In genomic region chr1:199866210-199866617, GRCh38 we compare ENCODE assay signal across 21 cellular contexts.
DNase-seq lines count a peak whose midpoint lies in the region; ATAC-seq, FAIRE-seq and TF ChIP-seq lines count a peak whose summit lies in the region.
"Had no signal": no experiment of that assay in that cellular context is flagged by ENCODE, and none has a peak within 500 bp of the region (broad histone marks: within the 10 kb centered on the region; RNA-seq: fewer than 3 reads in every experiment).

No MANE protein-coding gene starts in this region.

- no peaks in the 10 kb centered on the region for H3K79me2 ChIP-seq in H1 (ENCODE audit: control insufficient read depth in 1 of 2, insufficient read depth in 2 of 2, low read length in 2 of 2)
- H3K79me2 ChIP-seq in osteoblast (ENCODE audit: insufficient read depth, low read length) = no peaks in the 10 kb centered on the region

- no peak overlapping the region for H3K18ac ChIP-seq in H1 (ENCODE audit: extremely low read depth, low read length)

- no peak for DNase-seq in H1 (ENCODE audit: low read depth in 1 of 2, low spot score in 2 of 2)
- DNase-seq in iPS-NIHi7 (ENCODE audit: extremely low spot score) = peak; percentile 20
- no peak for DNase-seq in osteoblast (ENCODE audit: insufficient read length, low spot score, missing footprints)
- DNase-seq in activated T-cell treated with anti-CD3 and anti-CD28 coated beads for 4 hours = no peak
- no peak for DNase-seq in GM20000 (ENCODE audit: low spot score)
- DNase-seq: GDM1; Kasumi-1; MG63; NCI-H1092; NCI-H1436; NCI-H187 treated with DMSO at 0.1 percent for 48 hours; NCI-H226; NCI-H510A treated with DMSO at 0.1 percent for 48 hours; NCI-H748 treated with DMSO at 0.1 percent for 48 hours; NK-92 treated with Interleukin-12 subunit alpha and Interleukin-12 subunit beta, amount 100 ng/mL, for 24 hours had no signal

- H3K36me3 ChIP-seq in HUES48 (ENCODE audit: control insufficient read depth, insufficient read depth, low read length) (no peaks in the 10 kb centered on the region), H1 (ENCODE audit: control insufficient read depth in 2 of 4, insufficient read depth in 4 of 4, low read length in 3 of 4) (no peaks in the 10 kb centered on the region), osteoblast (ENCODE audit: insufficient read depth, low read length) (no peaks in the 10 kb centered on the region)
- H3K36me3 ChIP-seq: MG63 had no signal

- no peak overlapping the region for H4K91ac ChIP-seq in H1 (replicated peaks; ENCODE audit: insufficient read length, low read length)

- H3K23ac ChIP-seq in H1 (ENCODE audit: insufficient read length) = no peak overlapping the region

- H4K20me1 ChIP-seq in H1 (replicated peaks in 1 of 2; ENCODE audit: control insufficient read depth in 1 of 2, insufficient read depth in 2 of 2, low read length in 2 of 2) (no peaks in the 10 kb centered on the region), osteoblast (ENCODE audit: insufficient read depth, low read length) (no peaks in the 10 kb centered on the region)

- H3K14ac ChIP-seq in H1 (ENCODE audit: insufficient read length) = no peak overlapping the region

- TF ChIP-seq POLR2A in H1 (IDR thresholded peaks at IDR 0.05; ENCODE audit: control extremely low read depth in 1 of 2, low read depth in 2 of 2, low read length in 2 of 2) = no peak

- no peaks in the 10 kb centered on the region for H3K23me2 ChIP-seq in H1 (ENCODE audit: low read depth, low read length)

- H2BK5ac ChIP-seq in H1 (ENCODE audit: low read depth, low read length) = no peak overlapping the region; the same call in 1 of the 2 replicates

- CTCF ChIA-PET in H1 (lab: Charles Lee; ENCODE audit: partially characterized antibody) = interaction anchor here (1.0 to 1.6 kb wide), 3 partner anchors 181 to 643 kb away, joined by 3 to 4 read pairs (median 3); no protein-coding TSS in a partner anchor

- peak overlapping the region; percentile 22 to 53; a peak in 3 of 4 replicates for H3K4me2 ChIP-seq in H1 (ENCODE audit: insufficient read depth in 1 of 2, low read depth in 2 of 2, low read length in 2 of 2)
- peak overlapping the region; percentile 39 for H3K4me2 ChIP-seq in osteoblast (ENCODE audit: insufficient read depth, low read length)
- H3K4me2 ChIP-seq: A549 had no signal

- H3K4ac ChIP-seq in H1 (replicated peaks; ENCODE audit: insufficient read length, low read depth, low read length) = no peak overlapping the region

- H2AFZ ChIP-seq in H1 (ENCODE audit: low read length) = 0 out of 2 replicates have a peak overlapping the region, but pooled peaks have one; percentile 11
- no peak overlapping the region for H2AFZ ChIP-seq in osteoblast (ENCODE audit: low read length)

- POLR2A ChIA-PET in H1 (lab: Charles Lee; ENCODE audit: partially characterized antibody) = no interaction called here

- no peak for TF ChIP-seq RAD21 in H1 (IDR thresholded peaks at IDR 0.05 in 1 of 2, conservative IDR thresholded peaks at IDR 0.05 in 1 of 2; ENCODE audit: low read depth in 2 of 2, low read length in 2 of 2)

- no peak overlapping the region for H3K56ac ChIP-seq in H1 (replicated peaks; ENCODE audit: insufficient read length, low read depth, low read length)

- no peak overlapping the region for H2BK15ac ChIP-seq in H1 (ENCODE audit: low read length)

- no peak overlapping the region for H2BK12ac ChIP-seq in H1 (ENCODE audit: low read depth, low read length)

- FAIRE-seq in H1 (lab: Jason Lieb, UNC) = no peak
- FAIRE-seq: GM18507, H54 had no signal

- peak overlapping the region; percentile 26 for H3K4me3 ChIP-seq in HUES48 (ENCODE audit: low read depth, low read length)
- H3K4me3 ChIP-seq in H1 (ENCODE audit: extremely low read depth in 1 of 4, insufficient read depth in 2 of 4, low read depth in 3 of 4, low read length in 4 of 4) = 0 out of 8 replicates have a peak overlapping the region, but pooled peaks of 1 of the 4 experiments have one; percentile 1
- H3K4me3 ChIP-seq in osteoblast (ENCODE audit: insufficient read depth, low read length) = no peak overlapping the region
- H3K4me3 ChIP-seq: A549, MG63 had no signal

- H3K9ac ChIP-seq in HUES48 (ENCODE audit: low read depth, low read length) = no peak overlapping the region
- no peak overlapping the region for H3K9ac ChIP-seq in H1 (replicated peaks in 1 of 4; ENCODE audit: extremely low read depth in 1 of 4, low read depth in 3 of 4, low read length in 3 of 4)

- H3K27me3 ChIP-seq in HUES48 (ENCODE audit: control insufficient read depth, insufficient read depth, low read length) (no peaks in the 10 kb centered on the region), H1 (replicated peaks in 1 of 4; ENCODE audit: control insufficient read depth in 3 of 4, extremely low read depth in 1 of 4, insufficient read depth in 3 of 4, low read length in 3 of 4) (no peaks in the 10 kb centered on the region), osteoblast (ENCODE audit: insufficient read depth, low read length) (no peaks in the 10 kb centered on the region)
- H3K27me3 ChIP-seq: MG63 had no signal

- no peak for TF ChIP-seq CTCF in H1 (IDR thresholded peaks at IDR 0.05; ENCODE audit: control extremely low read depth in 1 of 3, insufficient read depth in 1 of 3, low read depth in 1 of 3, low read length in 3 of 3)
- TF ChIP-seq CTCF in osteoblast (IDR thresholded peaks at IDR 0.05; ENCODE audit: extremely low read depth, low read depth, low read length) = no peak
- no peak for TF ChIP-seq CTCF in GM20000 (IDR thresholded peaks at IDR 0.05; ENCODE audit: extremely low read depth, missing control alignments)

- ATAC-seq in HG03520 (IDR thresholded peaks at IDR 0.05; ENCODE audit: unreplicated experiment) = no peak
- ATAC-seq: A549, Panc1 had no signal

- H3K9me3 ChIP-seq in HUES48 (ENCODE audit: control insufficient read depth, insufficient read depth, low read length) = no peaks in the 10 kb centered on the region
- no peaks in the 10 kb centered on the region for H3K9me3 ChIP-seq in H1 (ENCODE audit: insufficient read depth in 2 of 2, low read depth in 1 of 2, low read length in 1 of 2)
- no peaks in the 10 kb centered on the region for H3K9me3 ChIP-seq in osteoblast (ENCODE audit: low read depth, low read length)
- H3K9me3 ChIP-seq: A549, MG63 had no signal

- no peak overlapping the region for H2AK5ac ChIP-seq in H1 (ENCODE audit: low read depth, low read length)

- H3K27ac ChIP-seq in HUES48 (ENCODE audit: low read depth, low read length) (peak overlapping the region; percentile 69), H1 (ENCODE audit: low read depth, low read length) (no peak overlapping the region), osteoblast (ENCODE audit: low read depth, low read length) (no peak overlapping the region)

- WGBS in H1 (ENCODE audit: extremely low coverage in 1 of 2, insufficient coverage in 1 of 2, insufficient read length in 1 of 2, insufficient replicate concordance in 2 of 2, low coverage in 1 of 2, low lambda C conversion rate in 2 of 2, missing lambda C conversion rate in 1 of 2), 2 experiments = 23% methylated on average over 5 of the region's 5 CpGs; no CpG with 5 or more reads in 1 of the 2 experiments

- H3K4me1 ChIP-seq in HUES48 (ENCODE audit: control insufficient read depth, insufficient read depth, low read length) (peaks cover 13% of the 10 kb centered on the region), H1 (replicated peaks in 1 of 4; ENCODE audit: control insufficient read depth in 3 of 4, insufficient read depth in 4 of 4, low read length in 3 of 4) (peaks cover 1 to 6% (median 4%) of the 10 kb centered on the region in 4 experiments; a peak in 3 of 7 replicates), osteoblast (ENCODE audit: insufficient read depth, low read length) (no peaks in the 10 kb centered on the region)

- H4K5ac ChIP-seq in H1 (ENCODE audit: insufficient read length, low read depth, low read length) = no peak overlapping the region

- TF ChIP-seq EP300 in H1 (IDR thresholded peaks at IDR 0.05; ENCODE audit: borderline replicate concordance in 1 of 2, low read depth in 2 of 2, low read length in 2 of 2) = no peak

- no peaks in the 10 kb centered on the region for H3K79me1 ChIP-seq in H1 (ENCODE audit: low read depth, low read length)

- no peak overlapping the region for H4K8ac ChIP-seq in H1 (ENCODE audit: extremely low read depth, insufficient read depth, low read length)

- no peak overlapping the region for H2BK20ac ChIP-seq in H1 (ENCODE audit: low read length)

- H2BK120ac ChIP-seq in H1 (replicated peaks; ENCODE audit: low read depth, low read length) = no peak overlapping the region

TF ChIP-seq in H1, 55 proteins besides CTCF, POLR2A, EP300 and RAD21:
- TF ChIP-seq RBBP5 (IDR thresholded peaks at IDR 0.05; ENCODE audit: borderline replicate concordance, low read depth, low read length) = no peak
- no peak for TF ChIP-seq GTF2F1 (IDR thresholded peaks at IDR 0.05; ENCODE audit: borderline replicate concordance, low read depth, low read length)
- no peak for TF ChIP-seq BRCA1 (IDR thresholded peaks at IDR 0.05; ENCODE audit: low read depth, low read length)
- no peak for TF ChIP-seq HDAC2 (IDR thresholded peaks at IDR 0.05; ENCODE audit: borderline replicate concordance in 1 of 2, low read depth in 2 of 2, low read length in 2 of 2)
- no peak for TF ChIP-seq TAF1 (IDR thresholded peaks at IDR 0.05; ENCODE audit: low read depth, low read length)
- no peak for TF ChIP-seq KDM1A (IDR thresholded peaks at IDR 0.05; ENCODE audit: borderline replicate concordance, low read length)
- no peak for TF ChIP-seq CBX8 (IDR thresholded peaks at IDR 0.05; ENCODE audit: borderline replicate concordance, low read depth, low read length)
- TF ChIP-seq, protein P1, sequence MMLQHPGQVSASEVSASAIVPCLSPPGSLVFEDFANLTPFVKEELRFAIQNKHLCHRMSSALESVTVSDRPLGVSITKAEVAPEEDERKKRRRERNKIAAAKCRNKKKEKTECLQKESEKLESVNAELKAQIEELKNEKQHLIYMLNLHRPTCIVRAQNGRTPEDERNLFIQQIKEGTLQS (IDR thresholded peaks at IDR 0.05; ENCODE audit: insufficient read depth, low read depth, low read length) = no peak
- TF ChIP-seq, protein P2, sequence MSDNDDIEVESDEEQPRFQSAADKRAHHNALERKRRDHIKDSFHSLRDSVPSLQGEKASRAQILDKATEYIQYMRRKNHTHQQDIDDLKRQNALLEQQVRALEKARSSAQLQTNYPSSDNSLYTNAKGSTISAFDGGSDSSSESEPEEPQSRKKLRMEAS (IDR thresholded peaks at IDR 0.05) = no peak
- TF ChIP-seq RNF2 (IDR thresholded peaks at IDR 0.05; ENCODE audit: borderline replicate concordance, low read depth, low read length, missing control alignments, poor library complexity, severe bottlenecking) = no peak
- no peak for TF ChIP-seq CEBPB (IDR thresholded peaks at IDR 0.05; ENCODE audit: low read depth, low read length)
- TF ChIP-seq TBP (IDR thresholded peaks at IDR 0.05; ENCODE audit: low read depth, low read length) = no peak
- no peak for TF ChIP-seq NRF1 (IDR thresholded peaks at IDR 0.05; ENCODE audit: low read depth, low read length)
- TF ChIP-seq EGR1 (IDR thresholded peaks at IDR 0.05; ENCODE audit: borderline replicate concordance, low read depth, low read length) = no peak
- TF ChIP-seq POLR2AphosphoS5 (IDR thresholded peaks at IDR 0.05; ENCODE audit: low read depth, low read length) = no peak
